In genomic region chr5:178310130-178310865, GRCh38 we compare ENCODE assay signal across 24 cellular contexts.
A peak's percentile ranks its signal among the peaks of the same experiment; 100 is the strongest.
DNase-seq lines count a peak whose midpoint lies in the region; ATAC-seq and TF ChIP-seq lines count a peak whose summit lies in the region.
"Had no signal": no experiment of that assay in that cellular context is flagged by ENCODE, and none has a peak within 500 bp of the region (broad histone marks: within the 10 kb centered on the region; RNA-seq: fewer than 3 reads in every experiment).

No MANE protein-coding gene starts in this region.

- H3K4me2 ChIP-seq in GM23338 (no peak overlapping the region), osteoblast (ENCODE audit: insufficient read depth, low read length) (no peak overlapping the region)
- H3K4me2 ChIP-seq: BLaER1, KMS-11, PC-9 had no signal

- H3K79me2 ChIP-seq in GM23338 (replicated peaks; ENCODE audit: insufficient read depth) (no peaks in the 10 kb centered on the region), osteoblast (ENCODE audit: insufficient read depth, low read length) (no peaks in the 10 kb centered on the region)

- TF ChIP-seq CTCF in CD14-positive monocyte (IDR thresholded peaks at IDR 0.05) = no peak
- no peak for TF ChIP-seq CTCF in GM23338 (conservative IDR thresholded peaks at IDR 0.05; ENCODE audit: low read depth in 2 of 2)
- no peak for TF ChIP-seq CTCF in left lung (IDR thresholded peaks at IDR 0.05)
- no peak for TF ChIP-seq CTCF in osteoblast (IDR thresholded peaks at IDR 0.05; ENCODE audit: extremely low read depth, low read depth, low read length)

- H3K9me3 ChIP-seq in left lung (no peaks in the 10 kb centered on the region), osteoblast (ENCODE audit: low read depth, low read length) (no peaks in the 10 kb centered on the region)
- H3K9me3 ChIP-seq: BLaER1, Caco-2 had no signal

- peaks cover 0 to 2% (median 2%) of the 10 kb centered on the region in 3 donors for H3K27me3 Mint-ChIP-seq in CD14-positive monocyte (ENCODE audit: low read depth in 3 of 3)
- H3K27me3 Mint-ChIP-seq in GM23338 (ENCODE audit: insufficient read depth, low read depth, poor library complexity) = peaks cover 14% of the 10 kb centered on the region

- H3K9me3 Mint-ChIP-seq in CD14-positive monocyte (peaks cover 3 to 8% (median 5%) of the 10 kb centered on the region in 7 donors), GM23338 (no peaks in the 10 kb centered on the region)
- H3K9me3 Mint-ChIP-seq: CD4-positive, alpha-beta memory T cell had no signal

- intact Hi-C loops in CD14-positive monocyte (cut with micrococcal nuclease) (no loop called here), left lung (cut with DNase I) (no loop called here)

- H3K27ac Mint-ChIP-seq in CD14-positive monocyte (no peak overlapping the region), GM23338 (peak overlapping the region; percentile 35; the same call in 1 of the 2 replicates)
- H3K27ac Mint-ChIP-seq: CD4-positive, alpha-beta memory T cell had no signal

- H4K20me1 ChIP-seq in GM23338 (replicated peaks; ENCODE audit: insufficient read depth) (no peaks in the 10 kb centered on the region), osteoblast (ENCODE audit: insufficient read depth, low read length) (no peaks in the 10 kb centered on the region)
- H4K20me1 ChIP-seq: BLaER1 had no signal

- no peak overlapping the region for H2AFZ ChIP-seq in GM23338
- H2AFZ ChIP-seq in osteoblast (ENCODE audit: low read length) = no peak overlapping the region
- H2AFZ ChIP-seq: PC-9 had no signal

- no peak overlapping the region for H3K4me3 ChIP-seq in GM23338
- no peak overlapping the region for H3K4me3 ChIP-seq in left lung
- H3K4me3 ChIP-seq in osteoblast (ENCODE audit: insufficient read depth, low read length) = no peak overlapping the region
- H3K4me3 ChIP-seq: BLaER1, PC-9 had no signal

- H3F3A ChIP-seq in GM23338 (replicated peaks; ENCODE audit: low read depth) = no peaks in the 10 kb centered on the region

- H3K27ac ChIP-seq in GM23338 (ENCODE audit: low read depth) (no peak overlapping the region), left lung (no peak overlapping the region), osteoblast (ENCODE audit: low read depth, low read length) (no peak overlapping the region)
- H3K27ac ChIP-seq: BLaER1, KMS-11, PC-9 had no signal

- no peaks in the 10 kb centered on the region for H3K36me3 Mint-ChIP-seq in CD14-positive monocyte
- 0 out of 3 replicates have a peak, but pooled peaks cover 2% of the 10 kb centered on the region for H3K36me3 Mint-ChIP-seq in GM23338 (ENCODE audit: low read depth)
- H3K36me3 Mint-ChIP-seq: CD4-positive, alpha-beta memory T cell had no signal

- H3K9me2 ChIP-seq in GM23338 (ENCODE audit: insufficient read depth) = no peaks in the 10 kb centered on the region

- H3K36me3 ChIP-seq in GM23338 (ENCODE audit: insufficient read depth) (no peaks in the 10 kb centered on the region), left lung (no peaks in the 10 kb centered on the region), osteoblast (ENCODE audit: insufficient read depth, low read length) (no peaks in the 10 kb centered on the region)
- H3K36me3 ChIP-seq: BLaER1 had no signal

- H3K4me1 Mint-ChIP-seq in CD14-positive monocyte = peaks cover 7% of the 10 kb centered on the region
- H3K4me1 Mint-ChIP-seq in GM23338 = peaks cover 24% of the 10 kb centered on the region

- ATAC-seq in GM23338 = no peak
- no peak for ATAC-seq in left lung
- ATAC-seq in HG03159 (IDR thresholded peaks at IDR 0.05; ENCODE audit: unreplicated experiment) = no peak

- no peaks in the 10 kb centered on the region for H3K27me3 ChIP-seq in GM23338 (ENCODE audit: insufficient read depth)
- peaks cover 0 to 5% of the 10 kb centered on the region in 2 donors for H3K27me3 ChIP-seq in left lung
- no peaks in the 10 kb centered on the region for H3K27me3 ChIP-seq in osteoblast (ENCODE audit: insufficient read depth, low read length)

- H3K4me3 Mint-ChIP-seq in CD14-positive monocyte (no peak overlapping the region), GM23338 (no peak overlapping the region)
- H3K4me3 Mint-ChIP-seq: CD4-positive, alpha-beta memory T cell had no signal

- peak; percentile 23 for DNase-seq in CD14-positive monocyte (ENCODE audit: low spot score)
- no peak for DNase-seq in GM23338 (ENCODE audit: low spot score)
- peak; percentile 29 to 70 for DNase-seq in left lung
- peak; percentile 78 for DNase-seq in osteoblast (ENCODE audit: insufficient read length, low spot score, missing footprints)
- DNase-seq in kidney tubule cell (ENCODE audit: low spot score) = no peak
- no peak for DNase-seq in central memory CD4-positive, alpha-beta T cell
- DNase-seq: ACHN; Caco-2; CD4-positive, alpha-beta memory T cell; DMS 273 treated with DMSO at 0.1 percent for 48 hours; DND-41; GOT3; IMR-90; NCI-H1092 treated with DMSO at 0.1 percent for 48 hours; NCI-H1436 treated with DMSO at 0.1 percent for 48 hours; NCI-H1930; NCI-H226; NCI-H510A treated with DMSO at 0.1 percent for 48 hours; NCI-H748 treated with DMSO at 0.1 percent for 48 hours; PC-9; RPMI8226 had no signal

- H3K4me1 ChIP-seq in GM23338 (ENCODE audit: insufficient read depth) (no peaks in the 10 kb centered on the region), left lung (no peaks in the 10 kb centered on the region), osteoblast (ENCODE audit: insufficient read depth, low read length) (no peaks in the 10 kb centered on the region)
- H3K4me1 ChIP-seq: Caco-2 had no signal

TF ChIP-seq in GM23338, 12 proteins besides CTCF, POLR2A, EP300 and RAD21 (continues in another document):
- TF ChIP-seq ZNF114 (CRISPR knock-in tag; IDR thresholded peaks at IDR 0.05) = no peak
- TF ChIP-seq, protein P1, sequence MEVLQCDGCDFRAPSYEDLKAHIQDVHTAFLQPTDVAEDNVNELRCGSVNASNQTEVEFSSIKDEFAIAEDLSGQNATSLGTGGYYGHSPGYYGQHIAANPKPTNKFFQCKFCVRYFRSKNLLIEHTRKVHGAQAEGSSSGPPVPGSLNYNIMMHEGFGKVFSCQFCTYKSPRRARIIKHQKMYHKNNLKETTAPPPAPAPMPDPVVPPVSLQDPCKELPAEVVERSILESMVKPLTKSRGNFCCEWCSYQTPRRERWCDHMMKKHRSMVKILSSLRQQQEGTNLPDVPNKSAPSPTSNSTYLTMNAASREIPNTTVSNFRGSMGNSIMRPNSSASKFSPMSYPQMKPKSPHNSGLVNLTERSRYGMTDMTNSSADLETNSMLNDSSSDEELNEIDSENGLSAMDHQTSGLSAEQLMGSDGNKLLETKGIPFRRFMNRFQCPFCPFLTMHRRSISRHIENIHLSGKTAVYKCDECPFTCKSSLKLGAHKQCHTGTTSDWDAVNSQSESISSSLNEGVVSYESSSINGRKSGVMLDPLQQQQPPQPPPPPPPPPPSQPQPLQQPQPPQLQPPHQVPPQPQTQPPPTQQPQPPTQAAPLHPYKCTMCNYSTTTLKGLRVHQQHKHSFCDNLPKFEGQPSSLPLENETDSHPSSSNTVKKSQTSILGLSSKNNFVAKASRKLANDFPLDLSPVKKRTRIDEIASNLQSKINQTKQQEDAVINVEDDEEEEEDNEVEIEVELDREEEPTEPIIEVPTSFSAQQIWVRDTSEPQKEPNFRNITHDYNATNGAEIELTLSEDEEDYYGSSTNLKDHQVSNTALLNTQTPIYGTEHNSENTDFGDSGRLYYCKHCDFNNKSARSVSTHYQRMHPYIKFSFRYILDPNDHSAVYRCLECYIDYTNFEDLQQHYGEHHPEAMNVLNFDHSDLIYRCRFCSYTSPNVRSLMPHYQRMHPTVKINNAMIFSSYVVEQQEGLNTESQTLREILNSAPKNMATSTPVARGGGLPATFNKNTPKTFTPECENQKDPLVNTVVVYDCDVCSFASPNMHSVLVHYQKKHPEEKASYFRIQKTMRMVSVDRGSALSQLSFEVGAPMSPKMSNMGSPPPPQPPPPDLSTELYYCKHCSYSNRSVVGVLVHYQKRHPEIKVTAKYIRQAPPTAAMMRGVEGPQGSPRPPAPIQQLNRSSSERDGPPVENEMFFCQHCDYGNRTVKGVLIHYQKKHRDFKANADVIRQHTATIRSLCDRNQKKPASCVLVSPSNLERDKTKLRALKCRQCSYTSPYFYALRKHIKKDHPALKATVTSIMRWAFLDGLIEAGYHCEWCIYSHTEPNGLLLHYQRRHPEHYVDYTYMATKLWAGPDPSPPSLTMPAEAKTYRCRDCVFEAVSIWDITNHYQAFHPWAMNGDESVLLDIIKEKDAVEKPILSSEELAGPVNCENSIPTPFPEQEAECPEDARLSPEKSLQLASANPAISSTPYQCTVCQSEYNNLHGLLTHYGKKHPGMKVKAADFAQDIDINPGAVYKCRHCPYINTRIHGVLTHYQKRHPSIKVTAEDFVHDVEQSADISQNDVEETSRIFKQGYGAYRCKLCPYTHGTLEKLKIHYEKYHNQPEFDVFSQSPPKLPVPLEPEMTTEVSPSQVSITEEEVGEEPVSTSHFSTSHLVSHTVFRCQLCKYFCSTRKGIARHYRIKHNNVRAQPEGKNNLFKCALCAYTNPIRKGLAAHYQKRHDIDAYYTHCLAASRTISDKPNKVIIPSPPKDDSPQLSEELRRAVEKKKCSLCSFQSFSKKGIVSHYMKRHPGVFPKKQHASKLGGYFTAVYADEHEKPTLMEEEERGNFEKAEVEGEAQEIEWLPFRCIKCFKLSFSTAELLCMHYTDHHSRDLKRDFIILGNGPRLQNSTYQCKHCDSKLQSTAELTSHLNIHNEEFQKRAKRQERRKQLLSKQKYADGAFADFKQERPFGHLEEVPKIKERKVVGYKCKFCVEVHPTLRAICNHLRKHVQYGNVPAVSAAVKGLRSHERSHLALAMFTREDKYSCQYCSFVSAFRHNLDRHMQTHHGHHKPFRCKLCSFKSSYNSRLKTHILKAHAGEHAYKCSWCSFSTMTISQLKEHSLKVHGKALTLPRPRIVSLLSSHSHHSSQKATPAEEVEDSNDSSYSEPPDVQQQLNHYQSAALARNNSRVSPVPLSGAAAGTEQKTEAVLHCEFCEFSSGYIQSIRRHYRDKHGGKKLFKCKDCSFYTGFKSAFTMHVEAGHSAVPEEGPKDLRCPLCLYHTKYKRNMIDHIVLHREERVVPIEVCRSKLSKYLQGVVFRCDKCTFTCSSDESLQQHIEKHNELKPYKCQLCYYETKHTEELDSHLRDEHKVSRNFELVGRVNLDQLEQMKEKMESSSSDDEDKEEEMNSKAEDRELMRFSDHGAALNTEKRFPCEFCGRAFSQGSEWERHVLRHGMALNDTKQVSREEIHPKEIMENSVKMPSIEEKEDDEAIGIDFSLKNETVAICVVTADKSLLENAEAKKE (CRISPR knock-in tag; IDR thresholded peaks at IDR 0.05) = no peak
- no peak for TF ChIP-seq STAT1 (IDR thresholded peaks at IDR 0.05; ENCODE audit: unreplicated experiment)
- TF ChIP-seq EZH2 (IDR thresholded peaks at IDR 0.05; ENCODE audit: low read depth, unreplicated experiment) = no peak
- no peak for TF ChIP-seq POLR2AphosphoS5 (IDR thresholded peaks at IDR 0.05; ENCODE audit: low read depth)
- no peak for TF ChIP-seq JUNB (IDR thresholded peaks at IDR 0.05; ENCODE audit: unreplicated experiment)

Comparison
In these comparisons a context has a peak if more than half of its experiments do, and no peak if none do; other contexts are left out.
1. DNase-seq: peak in CD14-positive monocyte (single experiment), left lung (2 of 2) and osteoblast (single experiment); none in GM23338 (single experiment), kidney tubule cell (single experiment) and central memory CD4-positive, alpha-beta T cell (single experiment).